In the genomic region with DNA sequence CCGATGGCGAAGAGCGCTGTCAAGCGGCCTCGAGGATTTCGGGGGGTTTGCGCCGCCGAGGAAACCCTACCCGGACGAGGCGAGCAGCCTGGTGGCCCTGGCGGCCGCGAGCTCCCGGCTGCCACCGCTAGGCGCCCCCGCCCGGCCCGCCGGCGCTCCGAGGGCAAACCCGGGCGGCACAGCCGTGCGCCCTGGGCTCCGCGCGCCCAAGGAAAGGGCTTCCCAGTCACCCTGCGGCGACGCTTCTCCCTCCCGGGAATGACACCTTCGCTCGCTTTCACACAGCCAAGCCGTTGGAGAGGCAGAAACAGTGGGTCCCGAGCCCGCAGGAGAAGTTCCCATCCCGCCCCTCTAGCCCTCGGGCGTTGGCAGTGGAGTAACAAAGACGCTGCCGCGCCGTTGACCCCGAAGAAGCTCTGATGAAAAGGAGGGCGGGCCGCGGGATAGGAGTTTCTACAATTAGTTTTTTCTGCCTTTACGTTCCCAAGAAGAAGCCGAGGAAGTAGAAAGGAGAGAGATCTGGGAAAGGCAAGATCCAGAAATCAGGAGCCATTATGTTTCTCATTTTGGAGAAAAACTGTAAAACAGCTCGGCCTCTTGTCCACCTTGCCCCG, we compare ENCODE assay signal across 9 cellular contexts.
DNase-seq lines count a peak whose midpoint lies in the region; ATAC-seq, FAIRE-seq and TF ChIP-seq lines count a peak whose summit lies in the region.
"Had no signal": no experiment of that assay in that cellular context is flagged by ENCODE, and none has a peak within 500 bp of the region (broad histone marks: within the 10 kb centered on the region; RNA-seq: fewer than 3 reads in every experiment).

No MANE protein-coding gene starts in this region.

- H3K27ac ChIP-seq in endodermal cell (ENCODE audit: low read depth, low read length), result no peak overlapping the region
- no peak overlapping the region for H3K27ac ChIP-seq in osteoblast (ENCODE audit: low read depth, low read length)
- H3K27ac ChIP-seq in vagina, result no peak overlapping the region
- H3K27ac ChIP-seq in upper lobe of right lung, result no peak overlapping the region
- H3K27ac ChIP-seq: Peyer's patch had no signal

- no peak for ATAC-seq in GM19023 (IDR thresholded peaks at IDR 0.05; ENCODE audit: unreplicated experiment)
- no peak for ATAC-seq in upper lobe of right lung

- no peaks in the 10 kb centered on the region for H3K79me2 ChIP-seq in osteoblast (ENCODE audit: insufficient read depth, low read length)

- H3K27me3 ChIP-seq in endodermal cell (ENCODE audit: control insufficient read depth, insufficient read depth, low read length, poor library complexity, severe bottlenecking) (peaks cover 96% of the 10 kb centered on the region), osteoblast (ENCODE audit: insufficient read depth, low read length) (peaks cover 19% of the 10 kb centered on the region), vagina (peaks cover 6% of the 10 kb centered on the region), upper lobe of right lung (peaks cover 90% of the 10 kb centered on the region)

- peak overlapping the region; percentile 38 for H3K4me3 Mint-ChIP-seq in endodermal cell

- peak overlapping the region; percentile 81 for H2AFZ ChIP-seq in osteoblast (ENCODE audit: low read length)

- H3K4me3 ChIP-seq in LNCaP clone FGC (ENCODE audit: low read depth, low read length), result no peak overlapping the region
- H3K4me3 ChIP-seq in endodermal cell (ENCODE audit: low read length), result peak overlapping the region; percentile 69
- H3K4me3 ChIP-seq in osteoblast (ENCODE audit: insufficient read depth, low read length), result peak overlapping the region; percentile 65
- peak overlapping the region in 1 of 2 donors; percentile 33 for H3K4me3 ChIP-seq in vagina
- no peak overlapping the region for H3K4me3 ChIP-seq in upper lobe of right lung

- no peaks in the 10 kb centered on the region for H3K9me3 Mint-ChIP-seq in endodermal cell

- no peak overlapping the region for H3K9ac ChIP-seq in endodermal cell (ENCODE audit: extremely low read depth, low read length, poor library complexity, severe bottlenecking)

- no peaks in the 10 kb centered on the region for H3K36me3 ChIP-seq in endodermal cell (ENCODE audit: control insufficient read depth, insufficient read depth, low read length)
- H3K36me3 ChIP-seq in osteoblast (ENCODE audit: insufficient read depth, low read length), result no peaks in the 10 kb centered on the region
- no peaks in the 10 kb centered on the region for H3K36me3 ChIP-seq in vagina
- H3K36me3 ChIP-seq in upper lobe of right lung, result no peaks in the 10 kb centered on the region
- H3K36me3 ChIP-seq: Peyer's patch had no signal

- H3K4me1 ChIP-seq in endodermal cell (ENCODE audit: control insufficient read depth, insufficient read depth, low read length) (peaks cover 10% of the 10 kb centered on the region), osteoblast (ENCODE audit: insufficient read depth, low read length) (peaks cover 11% of the 10 kb centered on the region), vagina (peaks cover 24% of the 10 kb centered on the region), upper lobe of right lung (peaks cover 7% of the 10 kb centered on the region)

- no peak for FAIRE-seq in H54 (lab: Jason Lieb, UNC)

- 0% methylated on average over 14 to 55 of the region's 55 CpGs for WGBS in endodermal cell (ENCODE audit: insufficient coverage in 1 of 2, insufficient read length in 1 of 2), 2 experiments

- intact Hi-C loops in vagina (cut with DNase I) (loop anchor here (10.0 kb wide), 1 partner anchor 84 kb away; no protein-coding TSS in a partner anchor), upper lobe of right lung (cut with DNase I) (no loop called here)

- TF ChIP-seq POLR2A in H54 (IDR thresholded peaks at IDR 0.05; ENCODE audit: low read depth, low read length) (no peak), vagina (IDR thresholded peaks at IDR 0.05) (no peak)

- TF ChIP-seq CTCF in LNCaP clone FGC (IDR thresholded peaks at IDR 0.05; ENCODE audit: control insufficient read depth, extremely low read depth, insufficient read depth) (peak; percentile 27), endodermal cell (conservative IDR thresholded peaks at IDR 0.05) (peak; percentile 75), osteoblast (IDR thresholded peaks at IDR 0.05; ENCODE audit: extremely low read depth, low read depth, low read length) (no peak), vagina (IDR thresholded peaks at IDR 0.05) (no peak), upper lobe of right lung (IDR thresholded peaks at IDR 0.05) (no peak)

- no peaks in the 10 kb centered on the region for H4K20me1 ChIP-seq in osteoblast (ENCODE audit: insufficient read depth, low read length)

- peak overlapping the region; percentile 85 for H3K4me2 ChIP-seq in osteoblast (ENCODE audit: insufficient read depth, low read length)

- H3K36me3 Mint-ChIP-seq in endodermal cell (ENCODE audit: low read depth), result no peaks in the 10 kb centered on the region

- peaks cover 98% of the 10 kb centered on the region for H3K27me3 Mint-ChIP-seq in endodermal cell (ENCODE audit: insufficient read depth)

- H3K9me3 ChIP-seq in endodermal cell (ENCODE audit: control insufficient read depth, low read length) (no peaks in the 10 kb centered on the region), osteoblast (ENCODE audit: low read depth, low read length) (no peaks in the 10 kb centered on the region), vagina (no peaks in the 10 kb centered on the region), upper lobe of right lung (no peaks in the 10 kb centered on the region)
- H3K9me3 ChIP-seq: Peyer's patch had no signal

- peaks cover 41% of the 10 kb centered on the region for H3K4me1 Mint-ChIP-seq in endodermal cell

- peak; percentile 66 for DNase-seq in Daoy (ENCODE audit: low read depth)
- DNase-seq in LNCaP clone FGC (ENCODE audit: low read depth), result no peak
- DNase-seq in endodermal cell, result peak; percentile 87
- peak; percentile 96 for DNase-seq in osteoblast (ENCODE audit: insufficient read length, low spot score, missing footprints)
- no peak for DNase-seq in H54 (ENCODE audit: insufficient read length, low spot score)
- DNase-seq in vagina (ENCODE audit: extremely low spot score in 2 of 2), result no peak
- DNase-seq in upper lobe of right lung, result no peak

- H3K27ac Mint-ChIP-seq in endodermal cell, result no peak overlapping the region

Comparison
In these comparisons a context has a peak if more than half of its experiments do, and no peak if none do; other contexts are left out.
1. DNase-seq: peak in Daoy (single experiment), endodermal cell (single experiment) and osteoblast (single experiment); none in LNCaP clone FGC (single experiment), H54 (single experiment), vagina (0 of 2) and upper lobe of right lung (single experiment).
2. H3K4me3 ChIP-seq: peak in endodermal cell (single experiment) and osteoblast (single experiment); none in LNCaP clone FGC (single experiment) and upper lobe of right lung (single experiment).
3. CTCF ChIP-seq: peak in LNCaP clone FGC (single experiment) and endodermal cell (single experiment); none in osteoblast (single experiment), vagina (0 of 3) and upper lobe of right lung (single experiment).